Comparison of ENCODE assay signal across 18 cellular contexts in genomic region chr1:204341380-204341779, GRCh38. TPM values are rescaled to one million over a fixed set of nuclear protein-coding genes. Genes with fewer than 3 reads are reported as not detected.
A peak's percentile ranks its signal among the peaks of the same experiment; 100 is the strongest.
DNase-seq lines count a peak whose midpoint lies in the region; ATAC-seq and TF ChIP-seq lines count a peak whose summit lies in the region.
"Had no signal": no experiment of that assay in that cellular context is flagged by ENCODE, and none has a peak within 500 bp of the region (broad histone marks: within the 10 kb centered on the region; RNA-seq: fewer than 3 reads in every experiment).

No MANE protein-coding gene starts in this region.

- no peaks in the 10 kb centered on the region for H3K9me3 ChIP-seq in OCI-LY7 (ENCODE audit: low read length)

- BruUV-seq in OCI-LY7 (replicated peaks; lab: Mats Ljungman, UMichigan): no TSS peak

- no peaks in the 10 kb centered on the region for H3K4me1 ChIP-seq in OCI-LY7 (ENCODE audit: insufficient read depth, low read length, poor library complexity, severe bottlenecking)

- no peak overlapping the region for H3K4me2 ChIP-seq in OCI-LY7 (ENCODE audit: low read length)

- DNase-seq in AG04449 (ENCODE audit: low read depth, low spot score) (peak; percentile 33), HuH-7.5 (ENCODE audit: low spot score) (peak; percentile 26), amniotic epithelial cell (ENCODE audit: low read depth) (peak; percentile 97), left colon (peak in 1 of 2 donors; percentile 64), OCI-LY7 (ENCODE audit: low spot score) (no peak), NCI-H1092 treated with DMSO at 0.1 percent for 48 hours (lab: John Stamatoyannopoulos, UW) (no peak)
- DNase-seq in effector CD8-positive, alpha-beta T cell (lab: John Stamatoyannopoulos, UW): no peak
- DNase-seq: ACHN; activated CD4-positive, alpha-beta T cell treated with anti-CD3 and anti-CD28 coated beads, Interleukin-2, amount 10 ng/mL, durations not matched to agents 7 days and 5 days; activated T-cell treated with anti-CD3 and anti-CD28 coated beads, Interleukin-2, amount 50 U/mL, for 48 hours; Calu3; GOT3; NCI-H1436; stimulated activated naive CD8-positive, alpha-beta T cell treated with anti-CD3 and anti-CD28 coated beads, Interleukin-15, Interleukin-2, amounts not matched to agents 100 U/mL and 50 U/mL, for 24 hours had no signal

- no peaks in the 10 kb centered on the region for H3K36me3 ChIP-seq in OCI-LY7 (ENCODE audit: insufficient read depth, low read length)

- POLR2A ChIA-PET in AG04449 (lab: Yijun Ruan, JAX) (no interaction called here), OCI-LY7 (lab: Charles Lee) (no interaction called here)

- no peak overlapping the region for H3K27ac ChIP-seq in OCI-LY7 (ENCODE audit: low read depth, low read length, poor library complexity, severe bottlenecking)
- H3K27ac ChIP-seq: epithelial cell of prostate had no signal

- TF ChIP-seq CTCF in AG04449 (IDR thresholded peaks at IDR 0.05; ENCODE audit: insufficient read depth, low read length, missing control alignments) (no peak), OCI-LY7 (conservative IDR thresholded peaks at IDR 0.05; ENCODE audit: low read length) (no peak)

- ATAC-seq in left colon: peak; percentile 71
- no peak for ATAC-seq in GM21390 (IDR thresholded peaks at IDR 0.05; ENCODE audit: unreplicated experiment)
- ATAC-seq: Right ventricle myocardium inferior; stimulated activated naive CD8-positive, alpha-beta T cell treated with anti-CD3 and anti-CD28 coated beads, Interleukin-15, Interleukin-2, amounts not matched to agents 100 U/mL and 50 U/mL, for 24 hours had no signal

- no peaks in the 10 kb centered on the region for H4K20me1 ChIP-seq in OCI-LY7 (ENCODE audit: insufficient read depth, low read length)

- intact Hi-C loops in left colon (cut with DNase I, micrococcal nuclease) (no loop called here), OCI-LY7 (cut with micrococcal nuclease; ENCODE audit: unreplicated experiment) (no loop called here)

- H2AFZ ChIP-seq in OCI-LY7 (ENCODE audit: low read length): no peak overlapping the region

- H3K9me2 ChIP-seq in OCI-LY7 (ENCODE audit: insufficient read depth, low read length): no peaks in the 10 kb centered on the region

- CTCF ChIA-PET in AG04449 (lab: Yijun Ruan, JAX): interaction anchor here (1.5 to 5.9 kb wide), 8 partner anchors 13 to 135 kb away, joined by 7 to 34 read pairs (median 12); partner anchors contain the start of gene GOLT1A
- CTCF ChIA-PET in OCI-LY7 (lab: Charles Lee; ENCODE audit: unreplicated experiment): interaction anchor here (1.2 kb wide), 1 partner anchor 13 kb away, joined by 3 read pairs; no protein-coding TSS in a partner anchor

- H3K79me2 ChIP-seq in OCI-LY7 (ENCODE audit: insufficient read depth, low read depth, low read length): no peaks in the 10 kb centered on the region

- H3K4me3 ChIP-seq in AG04449 (ENCODE audit: low read depth, low read length): no peak overlapping the region
- H3K4me3 ChIP-seq in OCI-LY7 (ENCODE audit: low read depth, low read length, poor library complexity, severe bottlenecking): no peak overlapping the region
- H3K4me3 ChIP-seq: lung had no signal

RNA-seq across cellular contexts. Expression of gene PLEKHA6, which starts 18.3 kb away (rescaled TPM):
- total RNA-seq in left colon (100 to 1,000 TPM; 110 to 131 TPM), OCI-LY7 (2022) (not detected in 2 replicates)
- total RNA-seq in OCI-LY7 (2014; rRNA removed; shearing (Covaris generic)): not detected in 2 replicates
- total RNA-seq: activated CD4-positive, alpha-beta T cell treated with anti-CD3 and anti-CD28 coated beads, Interleukin-2, amount 10 ng/mL, durations not matched to agents 7 days and 5 days had no signal

Comparison
In these comparisons a context has a peak if more than half of its experiments do, and no peak if none do; other contexts are left out.
1. DNase-seq: peak in AG04449 (single experiment), HuH-7.5 (single experiment) and amniotic epithelial cell (single experiment); none in effector CD8-positive, alpha-beta T cell (single experiment), OCI-LY7 (single experiment) and NCI-H1092 treated with DMSO at 0.1 percent for 48 hours (single experiment).
2. RNA of gene PLEKHA6, which starts 18.3 kb away (total RNA-seq): 110 to 131 TPM in left colon; not detected in OCI-LY7; every median in the first group is over 100 times any median in the second.